Comparison of ENCODE assay signal across 15 cellular contexts in genomic region chr5:107806705-107807104, GRCh38.
DNase-seq lines count a peak whose midpoint lies in the region; ATAC-seq and TF ChIP-seq lines count a peak whose summit lies in the region.
"Had no signal": no experiment of that assay in that cellular context is flagged by ENCODE, and none has a peak within 500 bp of the region (broad histone marks: within the 10 kb centered on the region; RNA-seq: fewer than 3 reads in every experiment).

No MANE protein-coding gene starts in this region.

- H3K9me3 ChIP-seq in mammary epithelial cell (replicated peaks; ENCODE audit: insufficient read depth, low read length) (no peaks in the 10 kb centered on the region), PC-9 (ENCODE audit: insufficient read depth, low read depth) (no peaks in the 10 kb centered on the region)
- H3K9me3 ChIP-seq: ovary, SJSA1 had no signal

- no peak overlapping the region for H3K56ac ChIP-seq in mesendoderm (ENCODE audit: low read length)

- DNase-seq in EL (peak; percentile 43), NCI-H1694 treated with DMSO at 0.1 percent for 48 hours (lab: John Stamatoyannopoulos, UW) (peak; percentile 56), mammary epithelial cell (peak; percentile 83), mesendoderm (peak; percentile 60), anterior cingulate cortex (lab: John Stamatoyannopoulos, UW) (no peak), GOT3 (lab: John Stamatoyannopoulos, UW) (no peak), PC-9 (no peak)
- DNase-seq in activated CD8-positive, alpha-beta T cell treated with anti-CD3 and anti-CD28 coated beads, Interleukin-2, amount 10 ng/mL, durations not matched to agents 7 days and 5 days: no peak
- DNase-seq: C1 segment of cervical spinal cord, NCI-H187 treated with DMSO at 0.1 percent for 48 hours, ovary had no signal

- H3K4me2 ChIP-seq in mammary epithelial cell (ENCODE audit: insufficient read depth, low read depth, low read length): no peak overlapping the region
- H3K4me2 ChIP-seq in mesendoderm (ENCODE audit: low read length): no peak overlapping the region
- no peak overlapping the region for H3K4me2 ChIP-seq in PC-9

- H2BK15ac ChIP-seq in mesendoderm (replicated peaks; ENCODE audit: low read depth): peak overlapping the region; percentile 22

- POLR2A ChIA-PET in PC-9 (lab: Charles Lee; ENCODE audit: unreplicated experiment): no interaction called here
- POLR2A ChIA-PET in activated CD8-positive, alpha-beta T cell treated with anti-CD3 and anti-CD28 coated beads, Interleukin-2, amount 10 ng/mL, durations not matched to agents 7 days and 5 days (lab: Charles Lee): no interaction called here

- no peak overlapping the region for H3K4me3 ChIP-seq in mammary epithelial cell (replicated peaks in 1 of 3; ENCODE audit: insufficient read depth in 1 of 3, low read depth in 2 of 3, low read length in 3 of 3)
- H3K4me3 ChIP-seq in mesendoderm (ENCODE audit: low read length): no peak overlapping the region
- H3K4me3 ChIP-seq in PC-9: no peak overlapping the region
- H3K4me3 ChIP-seq: ovary, SJSA1 had no signal

- no peaks in the 10 kb centered on the region for H3K79me2 ChIP-seq in mammary epithelial cell (ENCODE audit: insufficient read depth, low read length)
- no peaks in the 10 kb centered on the region for H3K79me2 ChIP-seq in mesendoderm (ENCODE audit: control insufficient read depth, insufficient read depth, low read length)
- H3K79me2 ChIP-seq in PC-9 (ENCODE audit: low read depth): no peaks in the 10 kb centered on the region

- BruUV-seq in mammary epithelial cell (replicated peaks; lab: Mats Ljungman, UMichigan): no TSS peak
- BruUV-seq in PC-9 (replicated peaks; lab: Mats Ljungman, UMichigan): no TSS peak

- H3K4me1 Mint-ChIP-seq in activated CD8-positive, alpha-beta T cell treated with anti-CD3 and anti-CD28 coated beads, Interleukin-2, amount 10 ng/mL, durations not matched to agents 7 days and 5 days (ENCODE audit: low read depth): peaks cover 21% of the 10 kb centered on the region
- H3K4me1 Mint-ChIP-seq: activated T-helper 17 cell treated with anti-CD3 and anti-CD28 coated beads, Interleukin-2, amount 50 U/mL, for 72 hours had no signal

- dilution Hi-C loops in mammary epithelial cell (cut with HindIII; ENCODE audit: low sequenced_read_pairs): no loop called here

- H2AFZ ChIP-seq in mammary epithelial cell (ENCODE audit: low read depth, low read length) (no peak overlapping the region), PC-9 (no peak overlapping the region)

- H4K5ac ChIP-seq in mesendoderm (ENCODE audit: low read length): no peak overlapping the region

- 14% methylated on average over 1 of the region's 1 CpG for WGBS in mammary epithelial cell (ENCODE audit: low coverage, missing lambda C conversion rate)
- no CpG with 5 or more reads among the region's 1 CpG for WGBS in mesendoderm (ENCODE audit: extremely low coverage, insufficient coverage, low lambda C conversion rate)

- no peaks in the 10 kb centered on the region for H3K9me2 ChIP-seq in PC-9 (ENCODE audit: insufficient read depth)

- H3K4me3 Mint-ChIP-seq in activated CD8-positive, alpha-beta T cell treated with anti-CD3 and anti-CD28 coated beads, Interleukin-2, amount 10 ng/mL, durations not matched to agents 7 days and 5 days: no peak overlapping the region
- H3K4me3 Mint-ChIP-seq: activated T-helper 17 cell treated with anti-CD3 and anti-CD28 coated beads, Interleukin-2, amount 50 U/mL, for 72 hours had no signal

- no peak overlapping the region for H3K18ac ChIP-seq in mesendoderm (ENCODE audit: low read length)

- H3K27ac Mint-ChIP-seq in activated CD8-positive, alpha-beta T cell treated with anti-CD3 and anti-CD28 coated beads, Interleukin-2, amount 10 ng/mL, durations not matched to agents 7 days and 5 days: no peak overlapping the region
- H3K27ac Mint-ChIP-seq: activated T-helper 17 cell treated with anti-CD3 and anti-CD28 coated beads, Interleukin-2, amount 50 U/mL, for 72 hours had no signal

- in situ Hi-C loops in mammary epithelial cell (cut with MboI; ENCODE audit: low sequenced_read_pairs in 2 of 2): no loop called here

- H3F3A ChIP-seq in PC-9 (ENCODE audit: insufficient read depth, low read depth): no peaks in the 10 kb centered on the region

- no peak overlapping the region for H3K27ac ChIP-seq in mammary epithelial cell (ENCODE audit: insufficient read depth, low read depth, low read length)
- H3K27ac ChIP-seq in mesendoderm (ENCODE audit: low read depth, low read length): no peak overlapping the region
- no peak overlapping the region for H3K27ac ChIP-seq in PC-9
- H3K27ac ChIP-seq: ovary, SJSA1 had no signal

- CTCF ChIA-PET in mammary epithelial cell (lab: Charles Lee; ENCODE audit: low non-redundant PET): no interaction called here
- CTCF ChIA-PET in PC-9 (lab: Charles Lee): no interaction called here
- CTCF ChIA-PET in activated CD8-positive, alpha-beta T cell treated with anti-CD3 and anti-CD28 coated beads, Interleukin-2, amount 10 ng/mL, durations not matched to agents 7 days and 5 days (lab: Charles Lee): no interaction called here

- H3K4ac ChIP-seq in mesendoderm (ENCODE audit: low read depth, low read length): no peak overlapping the region

- TF ChIP-seq CTCF in mammary epithelial cell (conservative IDR thresholded peaks at IDR 0.05 in 1 of 2, IDR thresholded peaks at IDR 0.05 in 1 of 2; ENCODE audit: extremely low read depth in 1 of 2, insufficient read depth in 1 of 2, low read depth in 1 of 2, low read length in 2 of 2) (no peak), PC-9 (conservative IDR thresholded peaks at IDR 0.05) (no peak)

- H3K27me3 ChIP-seq in mammary epithelial cell (ENCODE audit: insufficient read depth, low read length) (no peaks in the 10 kb centered on the region), mesendoderm (ENCODE audit: insufficient read depth, low read length, poor library complexity) (no peaks in the 10 kb centered on the region), PC-9 (ENCODE audit: insufficient read depth, low read depth) (no peaks in the 10 kb centered on the region)
- H3K27me3 ChIP-seq: ovary, SJSA1 had no signal

- H3K9ac ChIP-seq in mammary epithelial cell (ENCODE audit: insufficient read depth, low read length) (no peak overlapping the region), mesendoderm (ENCODE audit: low read length) (no peak overlapping the region)

- intact Hi-C loops in mammary epithelial cell (cut with micrococcal nuclease) (no loop called here), PC-9 (cut with micrococcal nuclease; ENCODE audit: unreplicated experiment) (no loop called here)

- H3K4me1 ChIP-seq in mammary epithelial cell (ENCODE audit: insufficient read depth, low read length) (peaks cover 8% of the 10 kb centered on the region), mesendoderm (ENCODE audit: control insufficient read depth, low read depth, low read length) (peaks cover 7% of the 10 kb centered on the region), PC-9 (replicated peaks; ENCODE audit: insufficient read depth) (no peaks in the 10 kb centered on the region)

- H3K23ac ChIP-seq in mesendoderm (ENCODE audit: low read length): no peak overlapping the region

- no peaks in the 10 kb centered on the region for H3K27me3 Mint-ChIP-seq in activated CD8-positive, alpha-beta T cell treated with anti-CD3 and anti-CD28 coated beads, Interleukin-2, amount 10 ng/mL, durations not matched to agents 7 days and 5 days (ENCODE audit: low read depth)
- H3K27me3 Mint-ChIP-seq: activated T-helper 17 cell treated with anti-CD3 and anti-CD28 coated beads, Interleukin-2, amount 50 U/mL, for 72 hours had no signal

- H3K36me3 Mint-ChIP-seq in activated CD8-positive, alpha-beta T cell treated with anti-CD3 and anti-CD28 coated beads, Interleukin-2, amount 10 ng/mL, durations not matched to agents 7 days and 5 days (ENCODE audit: low read depth): no peaks in the 10 kb centered on the region

- no peaks in the 10 kb centered on the region for H3K9me3 Mint-ChIP-seq in activated CD8-positive, alpha-beta T cell treated with anti-CD3 and anti-CD28 coated beads, Interleukin-2, amount 10 ng/mL, durations not matched to agents 7 days and 5 days (ENCODE audit: insufficient read depth)
- H3K9me3 Mint-ChIP-seq: activated T-helper 17 cell treated with anti-CD3 and anti-CD28 coated beads, Interleukin-2, amount 50 U/mL, for 72 hours had no signal

- no peak overlapping the region for H2BK120ac ChIP-seq in mesendoderm (ENCODE audit: low read depth, low read length)

- no peaks in the 10 kb centered on the region for H3K79me1 ChIP-seq in mesendoderm (ENCODE audit: low read length)

- no peak overlapping the region for H4K8ac ChIP-seq in mesendoderm (ENCODE audit: low read depth, low read length)

- H3K36me3 ChIP-seq in mammary epithelial cell (ENCODE audit: insufficient read depth, low read length) (no peaks in the 10 kb centered on the region), mesendoderm (ENCODE audit: control insufficient read depth, insufficient read depth, low read length) (no peaks in the 10 kb centered on the region), PC-9 (ENCODE audit: low read depth) (no peaks in the 10 kb centered on the region)
- H3K36me3 ChIP-seq: ovary, SJSA1 had no signal

- H2AK5ac ChIP-seq in mesendoderm (ENCODE audit: low read length): no peak overlapping the region

- H2BK5ac ChIP-seq in mesendoderm (ENCODE audit: low read length): no peak overlapping the region

- no peak for ATAC-seq in activated CD8-positive, alpha-beta T cell treated with anti-CD3 and anti-CD28 coated beads, Interleukin-2, amount 10 ng/mL, durations not matched to agents 7 days and 5 days
- ATAC-seq: activated CD4-positive, CD25-positive, alpha-beta regulatory T cell treated with anti-CD3 and anti-CD28 coated beads, Interleukin-2, amount 50 U/mL, for 24 hours; activated T-helper 17 cell treated with anti-CD3 and anti-CD28 coated beads, Interleukin-2, amount 50 U/mL, for 72 hours; left lobe of liver had no signal

- H4K20me1 ChIP-seq in mammary epithelial cell (ENCODE audit: insufficient read depth, low read length) (no peaks in the 10 kb centered on the region), PC-9 (ENCODE audit: insufficient read depth) (no peaks in the 10 kb centered on the region)

Comparison
In these comparisons a context has a peak if more than half of its experiments do, and no peak if none do; other contexts are left out.
1. DNase-seq: peak in EL (single experiment), NCI-H1694 treated with DMSO at 0.1 percent for 48 hours (single experiment), mammary epithelial cell (single experiment) and mesendoderm (single experiment); none in anterior cingulate cortex (0 of 58), GOT3 (single experiment), PC-9 (0 of 2) and activated CD8-positive, alpha-beta T cell treated with anti-CD3 and anti-CD28 coated beads, Interleukin-2, amount 10 ng/mL, durations not matched to agents 7 days and 5 days (single experiment).